17 cellular contexts compared by ENCODE assay signal in the genomic region with DNA sequence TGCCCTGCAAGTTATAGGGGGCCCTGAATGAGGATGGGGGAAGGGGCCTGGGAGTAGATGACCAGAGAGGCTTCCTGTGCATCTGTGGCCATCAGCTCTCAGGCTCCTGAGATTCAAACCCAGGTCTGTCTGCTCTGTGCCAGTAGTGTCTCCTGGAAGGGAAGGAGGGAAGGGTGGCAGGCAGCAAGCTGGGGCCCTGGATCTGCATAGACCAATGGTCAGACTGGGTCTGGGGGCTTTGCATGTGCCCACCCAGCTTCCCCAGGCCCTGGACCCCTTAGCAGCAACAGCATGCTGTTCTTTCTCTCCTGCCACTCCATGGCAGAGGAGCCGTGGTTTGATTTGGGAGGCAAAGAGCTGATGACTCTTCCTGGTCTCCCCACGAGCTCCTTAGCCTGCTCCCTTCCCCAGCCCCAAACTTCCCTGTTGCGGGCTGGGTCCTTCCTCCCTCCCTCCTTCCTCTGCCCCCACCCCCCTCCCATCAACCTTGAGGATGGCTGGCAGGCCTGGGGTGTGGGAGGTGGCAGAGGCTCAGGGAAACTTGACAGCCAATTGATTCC. TPM values are rescaled to one million over a fixed set of nuclear protein-coding genes. Genes with fewer than 3 reads are reported as not detected.
DNase-seq lines count a peak whose midpoint lies in the region; ATAC-seq and TF ChIP-seq lines count a peak whose summit lies in the region.
"Had no signal": no experiment of that assay in that cellular context is flagged by ENCODE, and none has a peak within 500 bp of the region (broad histone marks: within the 10 kb centered on the region; RNA-seq: fewer than 3 reads in every experiment).

No MANE protein-coding gene starts in this region.

- H3K9ac ChIP-seq in BLaER1 treated with 17β-estradiol and CSF1 and Interleukin-3, amounts not matched to agents 10 nM and 100 nM = peak overlapping the region in 5 of 11 experiments; percentile 13 to 41 (median 31); a peak in 3 of 22 replicates
- H3K9ac ChIP-seq in Loucy (ENCODE audit: low read depth, low read length, poor library complexity, severe bottlenecking) = peak overlapping the region; percentile 2
- H3K9ac ChIP-seq: GM23248 had no signal

- peak overlapping the region; percentile 52 to 88 (median 72) for H3K4me2 ChIP-seq in BLaER1 treated with 17β-estradiol and CSF1 and Interleukin-3, amounts not matched to agents 10 nM and 100 nM
- peak overlapping the region; percentile 33 for H3K4me2 ChIP-seq in Loucy (ENCODE audit: low read depth, low read length, poor library complexity, severe bottlenecking)

- peaks cover 0 to 43% (median 4%) of the 10 kb centered on the region in 11 experiments; a peak in 10 of 22 replicates for H4K20me1 ChIP-seq in BLaER1 treated with 17β-estradiol and CSF1 and Interleukin-3, amounts not matched to agents 10 nM and 100 nM
- H4K20me1 ChIP-seq in Loucy (ENCODE audit: insufficient read depth, low read length, poor library complexity, severe bottlenecking) = no peaks in the 10 kb centered on the region

- no peaks in the 10 kb centered on the region for H3K9me3 ChIP-seq in BLaER1 treated with 17β-estradiol and CSF1 and Interleukin-3, amounts not matched to agents 10 nM and 100 nM (replicated peaks in 1 of 11)
- H3K9me3 ChIP-seq in Loucy (ENCODE audit: insufficient read depth, low read depth, low read length) (no peaks in the 10 kb centered on the region), spleen (no peaks in the 10 kb centered on the region)
- H3K9me3 ChIP-seq: BE2C, HAP-1 had no signal

- no peak for TF ChIP-seq POLR2A in spleen (IDR thresholded peaks at IDR 0.05)

- peaks cover 4% of the 10 kb centered on the region for H3K27me3 Mint-ChIP-seq in endothelial cell (ENCODE audit: unreplicated experiment)

- peak overlapping the region; percentile 47 for H3K4me3 Mint-ChIP-seq in endothelial cell (ENCODE audit: unreplicated experiment)
- H3K4me3 Mint-ChIP-seq: CD14-positive monocyte; CD4-positive, alpha-beta memory T cell had no signal

- no peak overlapping the region for H3K4me3 ChIP-seq in BLaER1 treated with 17β-estradiol and CSF1 and Interleukin-3, amounts not matched to agents 10 nM and 100 nM
- H3K4me3 ChIP-seq in Loucy (ENCODE audit: low read length, poor library complexity, severe bottlenecking) (no peak overlapping the region), spleen (no peak overlapping the region)
- H3K4me3 ChIP-seq: GM23248, HAP-1 had no signal

- peaks cover 16% of the 10 kb centered on the region for H3K36me3 Mint-ChIP-seq in endothelial cell (ENCODE audit: low read depth, unreplicated experiment)
- H3K36me3 Mint-ChIP-seq: CD14-positive monocyte; CD4-positive, alpha-beta memory T cell had no signal

- H3K79me2 ChIP-seq in Loucy (ENCODE audit: insufficient read depth, low read length) = no peaks in the 10 kb centered on the region

- H3K9me2 ChIP-seq in Loucy (replicated peaks; ENCODE audit: low read depth, low read length) = no peaks in the 10 kb centered on the region

- DNase-seq in endothelial cell (ENCODE audit: low spot score) (no peak), spleen (peak; percentile 56), epidermal melanocyte (ENCODE audit: insufficient read length, low spot score) (no peak), MV-4-11 (lab: John Stamatoyannopoulos, UW) (no peak), DMS 273 treated with DMSO at 0.1 percent for 48 hours (lab: John Stamatoyannopoulos, UW) (no peak)
- DNase-seq: ACHN; BE2C; CD4-positive, alpha-beta memory T cell; DMS79 treated with DMSO at 0.1 percent for 48 hours; GF-D8; GM23248 had no signal

- H3K4me1 ChIP-seq in BLaER1 treated with 17β-estradiol and CSF1 and Interleukin-3, amounts not matched to agents 10 nM and 100 nM = peaks cover 14 to 45% (median 30%) of the 10 kb centered on the region in 10 experiments
- H3K4me1 ChIP-seq in Loucy (ENCODE audit: insufficient read depth, low read length, poor library complexity, severe bottlenecking) = peaks cover 28% of the 10 kb centered on the region
- peaks cover 0 to 12% (median 0%) of the 10 kb centered on the region in 6 donors for H3K4me1 ChIP-seq in spleen
- H3K4me1 ChIP-seq: BE2C, HAP-1 had no signal

- WGBS in spleen, 5 donors = 28 to 44% (median 42%) methylated on average over 3 of the region's 3 CpGs

- no peaks in the 10 kb centered on the region for H3K27me3 ChIP-seq in BLaER1 treated with 17β-estradiol and CSF1 and Interleukin-3, amounts not matched to agents 10 nM and 100 nM
- H3K27me3 ChIP-seq in Loucy (ENCODE audit: insufficient read depth, low read length, poor library complexity, severe bottlenecking) (no peaks in the 10 kb centered on the region), spleen (replicated peaks in 1 of 7) (peaks cover 0 to 17% (median 0%) of the 10 kb centered on the region in 7 donors)
- H3K27me3 ChIP-seq: BE2C had no signal

- H3K27ac Mint-ChIP-seq in endothelial cell (ENCODE audit: unreplicated experiment) = no peak overlapping the region
- H3K27ac Mint-ChIP-seq: CD14-positive monocyte; CD4-positive, alpha-beta memory T cell had no signal

- no peak overlapping the region; a peak in 1 of 22 replicates for H3K27ac ChIP-seq in BLaER1 treated with 17β-estradiol and CSF1 and Interleukin-3, amounts not matched to agents 10 nM and 100 nM
- H3K27ac ChIP-seq in spleen = no peak overlapping the region
- H3K27ac ChIP-seq: GM23248, HL-60 had no signal

- no peak for TF ChIP-seq CTCF in Loucy (conservative IDR thresholded peaks at IDR 0.05; ENCODE audit: low read length)
- no peak for TF ChIP-seq CTCF in endothelial cell (IDR thresholded peaks at IDR 0.05; ENCODE audit: unreplicated experiment)
- TF ChIP-seq CTCF in spleen (IDR thresholded peaks at IDR 0.05 in 8 of 11, conservative IDR thresholded peaks at IDR 0.05 in 3 of 11) = no peak

- ATAC-seq in GM18511 (IDR thresholded peaks at IDR 0.05; ENCODE audit: unreplicated experiment) = no peak

- peaks cover 0 to 5% (median 0%) of the 10 kb centered on the region in 11 experiments; a peak in 1 of 22 replicates for H3K36me3 ChIP-seq in BLaER1 treated with 17β-estradiol and CSF1 and Interleukin-3, amounts not matched to agents 10 nM and 100 nM
- no peaks in the 10 kb centered on the region for H3K36me3 ChIP-seq in Loucy (ENCODE audit: insufficient read depth, low read length)
- peaks cover 0 to 5% (median 0%) of the 10 kb centered on the region in 6 donors for H3K36me3 ChIP-seq in spleen
- H3K36me3 ChIP-seq: BE2C had no signal

- peaks cover 9% of the 10 kb centered on the region for H3K4me1 Mint-ChIP-seq in endothelial cell (ENCODE audit: unreplicated experiment)
- H3K4me1 Mint-ChIP-seq: CD14-positive monocyte; CD4-positive, alpha-beta memory T cell had no signal

- intact Hi-C loops in spleen (cut with DNase I; ENCODE audit: low total_unique reads) = loop anchor here (10.0 kb wide), 1 partner anchor 138 kb away; no protein-coding TSS in a partner anchor

- no peaks in the 10 kb centered on the region for H3F3A ChIP-seq in Loucy (ENCODE audit: low read depth)

- no peak overlapping the region for H2AFZ ChIP-seq in Loucy (ENCODE audit: low read length)
- H2AFZ ChIP-seq: GM23248 had no signal

- H3K9me3 Mint-ChIP-seq in endothelial cell (ENCODE audit: unreplicated experiment) = no peaks in the 10 kb centered on the region
- H3K9me3 Mint-ChIP-seq: CD14-positive monocyte; CD4-positive, alpha-beta memory T cell had no signal

RNA-seq across cellular contexts. Expression of a gene that starts 31.6 kb away (rescaled TPM):
- total RNA-seq in endothelial cell (ENCODE audit: unreplicated experiment) = 104 TPM
- 10 to 100 TPM; 34.1 to 83.0 (median 48.5) TPM for total RNA-seq in spleen
- polyA plus RNA-seq in spleen = 10 to 100 TPM in 1 of 3 donors, 1 to 10 TPM in 2; 5.0 to 24.2 (median 6.0) TPM
- total RNA-seq: CD4-positive, alpha-beta memory T cell had no signal
- polyA plus RNA-seq: CD14-positive monocyte; CD4-positive, alpha-beta memory T cell had no signal
